In the genomic region with DNA sequence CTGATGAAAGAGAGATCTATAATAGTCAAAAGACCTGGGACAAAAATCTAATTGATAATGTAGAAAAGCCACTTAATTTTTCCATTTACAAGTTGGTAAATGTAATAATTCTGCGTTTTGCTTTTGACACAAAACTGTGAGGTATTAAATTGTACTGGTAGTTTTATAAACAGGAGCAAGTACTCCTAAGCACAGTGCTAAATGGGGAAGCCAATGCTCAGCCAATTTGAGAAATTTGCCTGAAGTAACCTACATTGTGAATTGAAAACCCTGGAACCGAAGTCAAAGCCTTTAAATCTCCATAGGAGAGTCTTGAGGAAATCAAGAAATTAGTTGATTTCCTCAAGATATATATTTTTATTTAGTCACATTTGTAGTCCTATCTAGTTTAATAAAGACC, we compare ENCODE assay signal across 24 cellular contexts.
"Had no signal": no experiment of that assay in that cellular context is flagged by ENCODE, and none has a peak within 500 bp of the region (broad histone marks: within the 10 kb centered on the region; RNA-seq: fewer than 3 reads in every experiment).

No MANE protein-coding gene starts in this region.

- ATAC-seq: activated T-cell treated with anti-CD3 and anti-CD28 coated beads, Interleukin-2, amount 50 U/mL, for 72 hours; gastroesophageal sphincter; heart right ventricle; WTC11 had no signal

- DNase-seq: activated CD4-positive, alpha-beta memory T cell treated with anti-CD3 and anti-CD28 coated beads, Interleukin-2, amount 10 ng/mL, durations not matched to agents 7 days and 5 days; activated CD4-positive, alpha-beta T cell treated with anti-CD3 and anti-CD28 coated beads for 1 hour; activated CD4-positive, alpha-beta T cell treated with anti-CD3 and anti-CD28 coated beads for 4 hours; activated CD4-positive, alpha-beta T cell treated with anti-CD3 and anti-CD28 coated beads, Interleukin-2, amount 10 ng/mL, durations not matched to agents 7 days and 5 days; activated CD4-positive, alpha-beta T cell treated with anti-CD3 and anti-CD28 coated beads, Interleukin-2, amount 50 U/mL, for 4 hours; activated CD8-positive, alpha-beta memory T cell treated with anti-CD3 and anti-CD28 coated beads, Interleukin-2, amount 50 U/mL, for 48 hours; activated gamma-delta T cell; activated naive CD4-positive, alpha-beta T cell; activated naive CD4-positive, alpha-beta T cell treated with anti-CD3 and anti-CD28 coated beads, Interleukin-2, amount 50 U/mL, for 16 hours; activated T-cell treated with anti-CD3 and anti-CD28 coated beads for 4 hours; activated T-cell treated with anti-CD3 and anti-CD28 coated beads, Interleukin-2, amount 50 U/mL, for 24 hours; activated T-cell treated with anti-CD3 and anti-CD28 coated beads, Interleukin-2, amount 50 U/mL, for 72 hours; amniotic stem cell; anterior cingulate cortex; central memory CD4-positive, alpha-beta T cell; cerebellar nuclear complex; colonic mucosa; effector CD8-positive, alpha-beta T cell; esophagus squamous epithelium; foreskin melanocyte; heart right ventricle; T-helper 2 cell had no signal
